In the genomic region with DNA sequence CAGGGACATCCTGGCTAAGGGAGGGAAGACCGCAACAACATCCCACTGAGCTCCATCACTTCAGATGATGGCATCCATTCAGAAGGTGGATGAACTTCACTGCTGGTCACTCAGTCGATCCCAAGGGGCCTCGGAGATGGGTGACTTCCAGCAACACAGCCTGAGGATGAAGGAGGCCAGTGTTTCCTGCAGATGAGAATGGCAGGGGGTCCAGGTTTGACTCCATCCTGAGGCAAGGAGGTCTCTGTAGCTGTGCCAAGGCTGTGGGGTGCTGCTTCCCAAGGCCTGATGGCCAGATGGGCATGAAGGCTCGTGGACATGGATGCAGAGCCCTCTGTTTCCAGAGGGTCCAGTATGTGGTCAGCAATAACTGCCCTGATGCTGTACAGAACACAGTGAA, we compare ENCODE assay signal across 7 cellular contexts.
DNase-seq lines count a peak whose midpoint lies in the region; ATAC-seq, FAIRE-seq and TF ChIP-seq lines count a peak whose summit lies in the region.
"Not testable (repeated sequence)": the region's sequence is repeated elsewhere in the genome, so short reads cannot be mapped to it uniquely, and the experiment has no call there.

No MANE protein-coding gene starts in this region.

- intact Hi-C loops in left ventricle myocardium superior (cut with micrococcal nuclease); lower lobe of right lung (cut with DNase I); pancreas (cut with DNase I): not testable (repeated sequence)

- POLR2A ChIA-PET in GM10248 (lab: Yijun Ruan, JAX): not testable (repeated sequence)

- not testable (repeated sequence) for ATAC-seq in left ventricle myocardium superior, pancreas
- ATAC-seq in lower lobe of right lung: peak in 1 of 2 donors; percentile 56
- peak; percentile 37 for ATAC-seq in stimulated activated effector memory CD8-positive, alpha-beta T cell treated with anti-CD3 and anti-CD28 coated beads, Interleukin-12 subunit alpha, Interleukin-12 subunit beta, amount 100 ng/mL, for 72 hours

- not testable (repeated sequence) for H3K36me3 Mint-ChIP-seq in stimulated activated effector memory CD8-positive, alpha-beta T cell treated with anti-CD3 and anti-CD28 coated beads, Interleukin-12 subunit alpha, Interleukin-12 subunit beta, amount 100 ng/mL, for 72 hours

- H3K4me1 Mint-ChIP-seq in stimulated activated effector memory CD8-positive, alpha-beta T cell treated with anti-CD3 and anti-CD28 coated beads, Interleukin-12 subunit alpha, Interleukin-12 subunit beta, amount 100 ng/mL, for 72 hours: not testable (repeated sequence)

- H3K27ac Mint-ChIP-seq in stimulated activated effector memory CD8-positive, alpha-beta T cell treated with anti-CD3 and anti-CD28 coated beads, Interleukin-12 subunit alpha, Interleukin-12 subunit beta, amount 100 ng/mL, for 72 hours: not testable (repeated sequence)

- H3K4me1 ChIP-seq in SJSA1 (replicated peaks): peaks cover 15% of the 10 kb centered on the region
- not testable (repeated sequence) for H3K4me1 ChIP-seq in lower lobe of right lung, pancreas

- H3K27me3 ChIP-seq in SJSA1 (replicated peaks); lower lobe of right lung (ENCODE audit: low read depth); pancreas: not testable (repeated sequence)

- FAIRE-seq in pancreas (lab: Jason Lieb, UNC): not testable (repeated sequence)

- DNase-seq in GM10248 (ENCODE audit: extremely low spot score) (peak; percentile 1), epidermal melanocyte (ENCODE audit: insufficient read length, low spot score) (peak; percentile 4), left ventricle myocardium superior (peak; percentile 28), lower lobe of right lung (peak; percentile 41), pancreas (peak in 4 of 6 donors; percentile 9 to 54 (median 34))
- DNase-seq in SJSA1 (ENCODE audit: low read depth in 1 of 2, low spot score in 2 of 2); stimulated activated effector memory CD8-positive, alpha-beta T cell treated with anti-CD3 and anti-CD28 coated beads, Interleukin-12 subunit alpha, Interleukin-12 subunit beta, amount 100 ng/mL, for 72 hours (ENCODE audit: low spot score in 2 of 2): not testable (repeated sequence)

- 46 to 50% methylated on average over 4 of the region's 4 CpGs for WGBS in pancreas, 2 donors

- CTCF ChIA-PET in GM10248 (lab: Yijun Ruan, JAX): not testable (repeated sequence)

- H3K9me3 Mint-ChIP-seq in stimulated activated effector memory CD8-positive, alpha-beta T cell treated with anti-CD3 and anti-CD28 coated beads, Interleukin-12 subunit alpha, Interleukin-12 subunit beta, amount 100 ng/mL, for 72 hours: peaks cover 13% of the 10 kb centered on the region

- not testable (repeated sequence) for H3K4me3 ChIP-seq in SJSA1, lower lobe of right lung, pancreas

- H3K4me3 Mint-ChIP-seq in stimulated activated effector memory CD8-positive, alpha-beta T cell treated with anti-CD3 and anti-CD28 coated beads, Interleukin-12 subunit alpha, Interleukin-12 subunit beta, amount 100 ng/mL, for 72 hours: not testable (repeated sequence)

- not testable (repeated sequence) for H3K9me3 ChIP-seq in SJSA1 (replicated peaks); lower lobe of right lung; pancreas

- not testable (repeated sequence) for H3K36me3 ChIP-seq in SJSA1, lower lobe of right lung, pancreas

- not testable (repeated sequence) for TF ChIP-seq CTCF in GM10248 (IDR thresholded peaks at IDR 0.05; ENCODE audit: control extremely low read depth, extremely low read depth, low read depth, missing control alignments); lower lobe of right lung (IDR thresholded peaks at IDR 0.05); pancreas (IDR thresholded peaks at IDR 0.05)

- H3K27ac ChIP-seq in SJSA1: peak overlapping the region; percentile 78; the same call in 1 of the 2 replicates
- not testable (repeated sequence) for H3K27ac ChIP-seq in lower lobe of right lung, pancreas
